Comparison of ENCODE assay signal across 1 cellular context in the genomic region with DNA sequence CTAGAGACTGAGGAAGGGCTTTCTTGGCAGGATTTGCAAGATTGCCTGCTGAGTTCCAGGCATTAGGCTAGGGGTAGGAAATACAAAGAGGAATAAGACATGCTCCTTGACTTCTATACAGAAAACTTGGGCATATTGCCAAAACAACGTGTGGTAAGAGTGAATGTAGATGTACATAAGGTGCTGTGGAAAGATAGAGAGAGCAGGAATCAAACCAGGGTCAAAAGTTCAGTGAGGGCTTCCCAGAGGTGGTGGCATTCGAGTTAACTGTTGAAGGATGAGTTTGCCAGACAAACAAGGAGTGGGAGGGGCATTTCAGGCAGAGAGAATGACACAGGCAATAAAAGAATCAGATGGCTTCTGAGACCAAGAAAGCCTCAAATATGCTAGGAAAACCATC.
TF ChIP-seq lines count a peak whose summit lies in the region.

No MANE protein-coding gene starts in this region.

TF ChIP-seq in endothelial cell of umbilical vein, 7 proteins besides CTCF, POLR2A, EP300 and RAD21 (continued from another document):
- no peak for TF ChIP-seq FOS (IDR thresholded peaks at IDR 0.05; ENCODE audit: borderline replicate concordance, insufficient read depth, low read length)
